8 cellular contexts compared by ENCODE assay signal in the genomic region with DNA sequence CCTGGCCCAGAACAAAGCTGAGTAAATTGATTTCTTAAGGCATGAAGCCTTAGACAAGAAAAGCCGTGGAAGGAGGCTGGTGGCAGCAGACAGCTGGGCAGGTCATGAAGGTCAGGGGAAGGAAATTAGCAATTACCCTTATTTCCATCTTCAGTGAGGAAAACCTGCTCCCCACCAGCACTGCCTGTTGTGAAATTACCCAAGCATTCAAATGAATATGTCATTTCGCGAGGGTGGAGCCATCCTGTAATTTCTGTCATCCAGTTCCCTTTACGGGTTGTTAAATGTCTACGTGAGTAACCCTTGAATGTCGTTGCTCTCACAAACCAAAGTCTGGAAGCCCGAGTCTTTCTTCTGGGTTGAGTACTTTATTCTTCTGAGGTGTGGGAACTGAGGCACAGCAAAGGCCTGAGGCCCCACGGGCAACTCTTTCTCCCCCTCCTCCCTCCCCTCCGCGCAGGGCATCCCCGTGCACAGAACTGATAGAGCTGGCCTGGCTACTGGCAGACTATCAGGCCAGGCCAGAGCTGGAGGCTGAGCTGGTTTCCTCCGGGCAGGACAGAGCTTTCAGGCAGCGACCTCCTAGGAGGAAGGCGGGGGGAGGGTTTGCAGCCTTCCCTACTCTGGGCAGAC. TPM values are rescaled to one million over a fixed set of nuclear protein-coding genes. Genes with fewer than 3 reads are reported as not detected.
DNase-seq lines count a peak whose midpoint lies in the region; ATAC-seq, FAIRE-seq and TF ChIP-seq lines count a peak whose summit lies in the region.

No MANE protein-coding gene starts in this region.

- no peak; the same call in 1 of the 2 replicates for TF ChIP-seq EP300 in K562 (IDR thresholded peaks at IDR 0.05; ENCODE audit: low read length)

- 4% methylated on average over 7 of the region's 14 CpGs for WGBS in K562 (ENCODE audit: insufficient coverage, low coverage, missing lambda C conversion rate)
- 33% methylated on average over 14 of the region's 14 CpGs for WGBS in thymus

- no peak for TF ChIP-seq RAD21 in K562 (CRISPR knock-in tag; conservative IDR thresholded peaks at IDR 0.05 in 1 of 2, IDR thresholded peaks at IDR 0.05 in 1 of 2)

- H3K9ac ChIP-seq in Loucy (ENCODE audit: low read depth, low read length, poor library complexity, severe bottlenecking), result no peak overlapping the region
- peak overlapping the region; percentile 55 to 78 for H3K9ac ChIP-seq in K562 (ENCODE audit: insufficient read depth in 1 of 2, low read depth in 2 of 2, low read length in 2 of 2)

- H3K4me1 Mint-ChIP-seq in activated T-cell treated with anti-CD3 and anti-CD28 coated beads, Interleukin-2, amount 50 U/mL, for 4 hours (ENCODE audit: low read depth), result peaks cover 5% of the 10 kb centered on the region

- in situ Hi-C loops in K562 (cut with MboI), result no loop called here

- TF ChIP-seq CTCF in Loucy (conservative IDR thresholded peaks at IDR 0.05; ENCODE audit: low read length) (no peak), K562 (IDR thresholded peaks at IDR 0.05 in 2 of 3, conservative IDR thresholded peaks at IDR 0.05 in 1 of 3; ENCODE audit: insufficient read depth in 2 of 3, low read depth in 1 of 3, low read length in 3 of 3) (no peak)

- H3K9me2 ChIP-seq in Loucy (replicated peaks; ENCODE audit: low read depth, low read length), result no peaks in the 10 kb centered on the region

- peak overlapping the region; percentile 3 for H3K4me3 Mint-ChIP-seq in activated T-cell treated with anti-CD3 and anti-CD28 coated beads, Interleukin-2, amount 50 U/mL, for 4 hours

- H2AFZ ChIP-seq in Loucy (ENCODE audit: low read length) (peak overlapping the region; percentile 53), K562 (ENCODE audit: low read depth, low read length) (peak overlapping the region; percentile 90)

- H3K9me3 ChIP-seq in Loucy (ENCODE audit: insufficient read depth, low read depth, low read length) (no peaks in the 10 kb centered on the region), K562 (replicated peaks; ENCODE audit: control insufficient read depth, insufficient read depth, low read depth, low read length) (no peaks in the 10 kb centered on the region), thymus (ENCODE audit: control insufficient read depth) (no peaks in the 10 kb centered on the region)

- no peaks in the 10 kb centered on the region for H3K36me3 Mint-ChIP-seq in activated T-cell treated with anti-CD3 and anti-CD28 coated beads, Interleukin-2, amount 50 U/mL, for 4 hours (ENCODE audit: insufficient read depth)

- peak overlapping the region; percentile 48 for H3K4me2 ChIP-seq in Loucy (ENCODE audit: low read depth, low read length, poor library complexity, severe bottlenecking)
- peak overlapping the region; percentile 65 for H3K4me2 ChIP-seq in K562 (ENCODE audit: insufficient read depth, low read length)

- H3K27me3 ChIP-seq in Loucy (ENCODE audit: insufficient read depth, low read length, poor library complexity, severe bottlenecking) (no peaks in the 10 kb centered on the region), K562 (ENCODE audit: control insufficient read depth in 2 of 2, insufficient read depth in 2 of 2, low read length in 2 of 2) (no peaks in the 10 kb centered on the region), thymus (ENCODE audit: control insufficient read depth, insufficient read depth) (no peaks in the 10 kb centered on the region)

- H3K9me3 Mint-ChIP-seq in activated T-cell treated with anti-CD3 and anti-CD28 coated beads, Interleukin-2, amount 50 U/mL, for 4 hours, result no peaks in the 10 kb centered on the region

- peak; percentile 24 to 29 for ATAC-seq in activated T-cell treated with anti-CD3 and anti-CD28 coated beads, Interleukin-2, amount 50 U/mL, for 4 hours
- peak; percentile 88 for ATAC-seq in K562
- no peak for ATAC-seq in GM18858 (IDR thresholded peaks at IDR 0.05; ENCODE audit: unreplicated experiment)

- peak; percentile 78 for FAIRE-seq in K562 (lab: Jason Lieb, UNC)

- intact Hi-C loops in K562 (cut with micrococcal nuclease), result loop anchor here (1.0 to 5.0 kb wide), 5 partner anchors 35 to 664 kb away; no protein-coding TSS in a partner anchor

- H3K9me1 ChIP-seq in K562 (ENCODE audit: control insufficient read depth, insufficient read depth, low read length), result no peaks in the 10 kb centered on the region

- H3K27me3 Mint-ChIP-seq in activated T-cell treated with anti-CD3 and anti-CD28 coated beads, Interleukin-2, amount 50 U/mL, for 4 hours (ENCODE audit: low read depth), result peaks cover 8% of the 10 kb centered on the region

- peak overlapping the region; percentile 51 for H3K4me3 ChIP-seq in Loucy (ENCODE audit: low read length, poor library complexity, severe bottlenecking)
- H3K4me3 ChIP-seq in K562, result peak overlapping the region; percentile 7; the same call in 1 of the 2 replicates
- no peak overlapping the region for H3K4me3 ChIP-seq in thymus (ENCODE audit: low read length)

- H3K79me2 ChIP-seq in Loucy (ENCODE audit: insufficient read depth, low read length), result no peaks in the 10 kb centered on the region
- no peaks in the 10 kb centered on the region; the same call in 2 of the 3 replicates for H3K79me2 ChIP-seq in K562 (ENCODE audit: control insufficient read depth, insufficient read depth, low read length)

- CTCF ChIA-PET in K562 (lab: Yijun Ruan, JAX; ENCODE audit: low intra/inter-chr PET ratio), result interaction anchor here (0.6 to 1.6 kb wide), 2 partner anchors 12 to 225 kb away, joined by 3 to 5 read pairs; no protein-coding TSS in a partner anchor

- no peak for TF ChIP-seq POLR2A in K562 (conservative IDR thresholded peaks at IDR 0.05)

- peaks cover 3% of the 10 kb centered on the region for H3K4me1 ChIP-seq in Loucy (ENCODE audit: insufficient read depth, low read length, poor library complexity, severe bottlenecking)
- peaks cover 8 to 12% of the 10 kb centered on the region in 2 experiments; a peak in 4 of 5 replicates for H3K4me1 ChIP-seq in K562 (replicated peaks in 1 of 2; ENCODE audit: control insufficient read depth in 2 of 2, insufficient read depth in 2 of 2, low read length in 2 of 2)
- peaks cover 3% of the 10 kb centered on the region for H3K4me1 ChIP-seq in thymus (ENCODE audit: control insufficient read depth, insufficient read depth, low read length)

- DNase-seq in activated T-cell treated with anti-CD3 and anti-CD28 coated beads, Interleukin-2, amount 50 U/mL, for 4 hours, result no peak
- no peak for DNase-seq in activated T-cell treated with anti-CD3 and anti-CD28 coated beads for 4 hours
- DNase-seq in K562 (ENCODE audit: extremely low read depth in 1 of 4, low spot score in 3 of 4), result peak; percentile 58 to 81 (median 66)
- DNase-seq in left kidney (ENCODE audit: low read depth, low spot score), result peak; percentile 46
- DNase-seq in RKO (ENCODE audit: low spot score), result no peak

- H3K36me3 ChIP-seq in Loucy (ENCODE audit: insufficient read depth, low read length) (no peaks in the 10 kb centered on the region), K562 (ENCODE audit: control insufficient read depth, insufficient read depth, low read length) (no peaks in the 10 kb centered on the region), thymus (ENCODE audit: control insufficient read depth, insufficient read depth) (no peaks in the 10 kb centered on the region)

- no peaks in the 10 kb centered on the region for H3F3A ChIP-seq in Loucy (ENCODE audit: low read depth)

- H3K27ac ChIP-seq in K562 (ENCODE audit: extremely low read depth, low read depth, low read length) (peak overlapping the region; percentile 62), thymus (ENCODE audit: low read depth) (peak overlapping the region; percentile 8)

- POLR2A ChIA-PET in K562 (lab: Yijun Ruan, JAX), result interaction anchor here (0.7 to 1.5 kb wide), 5 partner anchors 9 to 161 kb away, joined by 3 to 5 read pairs (median 3); no protein-coding TSS in a partner anchor

- BruUV-seq in K562 (replicated peaks; lab: Mats Ljungman, UMichigan), result no TSS peak

- H4K20me1 ChIP-seq in Loucy (ENCODE audit: insufficient read depth, low read length, poor library complexity, severe bottlenecking) (no peaks in the 10 kb centered on the region), K562 (replicated peaks; ENCODE audit: control insufficient read depth, insufficient read depth, low read length) (no peaks in the 10 kb centered on the region)

RNA-seq across cellular contexts. Expression of a gene that starts 22.0 kb away (rescaled TPM):
- 10 to 100 TPM; 14.7 to 21.3 (median 17.3) TPM for total RNA-seq in activated T-cell treated with anti-CD3 and anti-CD28 coated beads, Interleukin-2, amount 50 U/mL, for 4 hours
- total RNA-seq in K562 (2011; cell fraction: chromatin; rRNA removed; ENCODE audit: low replicate concordance), result 12.2 and 41.1 TPM in 2 replicates
- total RNA-seq in K562 (2011; cell fraction: nucleolus; rRNA removed), result 15.2 and 20.9 TPM in 2 replicates
- total RNA-seq in K562 (2011; cell fraction: nucleoplasm; rRNA removed), result 14.7 and 28.6 TPM in 2 replicates
- total RNA-seq in K562 (2014; rRNA removed), result 78.6 and 148 TPM in 2 replicates
- total RNA-seq in K562 (2014; rRNA removed; fragmentation: Illumina TruSeq; extraction: Trizol), result 44.7 and 55.0 TPM in 2 replicates
- total RNA-seq in K562 (2015; rRNA removed; fragmentation: Illumina TruSeq; extraction: Trizol), result 34.2 and 40.5 TPM in 2 replicates
- 35.6 and 36.9 TPM in 2 replicates for total RNA-seq in K562 (2021)
- polyA plus RNA-seq in K562 (2011; rRNA removed), result 33.6 and 47.4 TPM in 2 replicates
- 12.4 and 15.0 TPM in 2 replicates for polyA plus RNA-seq in K562 (2011; cell fraction: cytosol; rRNA removed)
- 24.0 and 31.9 TPM in 2 replicates for polyA plus RNA-seq in K562 (2011; cell fraction: nucleus; rRNA removed)
- polyA plus RNA-seq in K562 (2012), result 29.8 and 35.5 TPM in 2 replicates
- polyA plus RNA-seq in K562 (2014; fragmentation: Illumina TruSeq; extraction: Trizol), result 43.2 and 49.7 TPM in 2 replicates
- polyA plus RNA-seq in K562 (2014; fragmentation: Nextera tagmentation; extraction: Ambion mirVana), result 10 to 100 TPM; 12.2 to 16.0 TPM
- 39.7 and 41.8 TPM in 2 replicates for polyA plus RNA-seq in K562 (2014; rRNA removed)
- 20.3 and 22.8 TPM in 2 replicates for polyA minus RNA-seq in K562 (2011; rRNA and poly(A)+ RNA removed)
- polyA minus RNA-seq in K562 (2011; cell fraction: cytosol; rRNA and poly(A)+ RNA removed), result 18.7 and 28.2 TPM in 2 replicates
- 30.8 and 33.7 TPM in 2 replicates for polyA minus RNA-seq in K562 (2011; cell fraction: nucleus; rRNA and poly(A)+ RNA removed)
- polyA plus RNA-seq in thymus, result 85.7 TPM

RNA-seq across cellular contexts. Expression of a gene that starts 29.7 kb away (rescaled TPM):
- 10 to 100 TPM; 59.8 to 63.4 (median 62.2) TPM for total RNA-seq in activated T-cell treated with anti-CD3 and anti-CD28 coated beads, Interleukin-2, amount 50 U/mL, for 4 hours
- total RNA-seq in K562 (2011; cell fraction: chromatin; rRNA removed; ENCODE audit: low replicate concordance), result 60.6 and 89.3 TPM in 2 replicates
- 32.9 and 33.2 TPM in 2 replicates for total RNA-seq in K562 (2011; cell fraction: nucleolus; rRNA removed)
- 50.7 and 56.7 TPM in 2 replicates for total RNA-seq in K562 (2011; cell fraction: nucleoplasm; rRNA removed)
- total RNA-seq in K562 (2014; rRNA removed), result 47.4 and 53.9 TPM in 2 replicates
- 35.7 and 37.7 TPM in 2 replicates for total RNA-seq in K562 (2014; rRNA removed; fragmentation: Illumina TruSeq; extraction: Trizol)
- total RNA-seq in K562 (2015; rRNA removed; fragmentation: Illumina TruSeq; extraction: Trizol), result 38.2 and 38.6 TPM in 2 replicates
- 46.4 and 47.5 TPM in 2 replicates for total RNA-seq in K562 (2021)
- polyA plus RNA-seq in K562 (2011; rRNA removed), result 24.0 and 40.9 TPM in 2 replicates
- polyA plus RNA-seq in K562 (2011; cell fraction: cytosol; rRNA removed), result 32.2 and 52.1 TPM in 2 replicates
- polyA plus RNA-seq in K562 (2011; cell fraction: nucleus; rRNA removed), result 45.1 and 54.2 TPM in 2 replicates
- polyA plus RNA-seq in K562 (2012), result 32.1 and 45.8 TPM in 2 replicates
- polyA plus RNA-seq in K562 (2014; fragmentation: Illumina TruSeq; extraction: Trizol), result 61.6 and 67.7 TPM in 2 replicates
- 10 to 100 TPM; 36.9 to 46.1 TPM for polyA plus RNA-seq in K562 (2014; fragmentation: Nextera tagmentation; extraction: Ambion mirVana)
- 34.3 and 37.4 TPM in 2 replicates for polyA plus RNA-seq in K562 (2014; rRNA removed)
- polyA minus RNA-seq in K562 (2011; rRNA and poly(A)+ RNA removed), result 37.0 and 57.9 TPM in 2 replicates
- polyA minus RNA-seq in K562 (2011; cell fraction: cytosol; rRNA and poly(A)+ RNA removed), result 28.0 and 32.1 TPM in 2 replicates
- polyA minus RNA-seq in K562 (2011; cell fraction: nucleus; rRNA and poly(A)+ RNA removed), result 52.6 and 116 TPM in 2 replicates
- polyA plus RNA-seq in thymus, result 24.0 TPM

Comparison
In these comparisons a context has a peak if more than half of its experiments do, and no peak if none do; other contexts are left out.
1. DNase-seq: peak in K562 (4 of 4) and left kidney (single experiment); none in activated T-cell treated with anti-CD3 and anti-CD28 coated beads, Interleukin-2, amount 50 U/mL, for 4 hours (single experiment), activated T-cell treated with anti-CD3 and anti-CD28 coated beads for 4 hours (single experiment) and RKO (single experiment).